In the genomic region with DNA sequence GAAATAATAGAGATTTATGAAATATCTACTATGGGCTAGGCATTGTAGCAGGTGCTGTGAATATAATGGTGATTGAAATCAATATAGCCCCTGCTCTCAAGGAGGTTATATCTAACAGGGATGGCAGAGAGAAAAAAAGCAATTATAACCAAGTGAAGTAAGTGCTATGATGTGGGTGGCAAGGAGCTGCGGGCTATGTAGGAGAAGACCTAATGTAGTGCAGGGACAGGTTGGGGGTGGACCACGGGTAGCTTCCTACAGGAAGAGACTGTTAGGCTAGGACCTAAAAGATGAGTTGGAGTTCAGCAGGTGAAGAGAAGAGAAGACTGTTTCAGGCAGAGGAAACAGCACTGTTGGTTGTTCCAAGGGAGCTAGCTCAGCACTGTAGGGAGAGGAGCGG, we compare ENCODE assay signal across 26 cellular contexts.
"Had no signal": no experiment of that assay in that cellular context is flagged by ENCODE, and none has a peak within 500 bp of the region (broad histone marks: within the 10 kb centered on the region; RNA-seq: fewer than 3 reads in every experiment).

No MANE protein-coding gene starts in this region.

- FAIRE-seq: kidney had no signal

- H3K36me3 ChIP-seq: heart right ventricle, ovary, sigmoid colon, stomach, thyroid gland, vagina had no signal

- H3K4me1 ChIP-seq: psoas muscle, stomach, thyroid gland, vagina had no signal

- H3K36me3 Mint-ChIP-seq: naive thymus-derived CD8-positive, alpha-beta T cell; stimulated activated effector memory CD8-positive, alpha-beta T cell treated with anti-CD3 and anti-CD28 coated beads, Interleukin-12 subunit alpha, Interleukin-12 subunit beta, amount 100 ng/mL, for 72 hours had no signal

- H3K27ac ChIP-seq: dorsolateral prefrontal cortex, epithelial cell of prostate, heart right ventricle, ovary, psoas muscle, sigmoid colon, stomach, thyroid gland, vagina had no signal

- H3K27me3 Mint-ChIP-seq: naive thymus-derived CD8-positive, alpha-beta T cell had no signal

- H3K4me3 Mint-ChIP-seq: nephron progenitor cell; stimulated activated effector memory CD8-positive, alpha-beta T cell treated with anti-CD3 and anti-CD28 coated beads, Interleukin-12 subunit alpha, Interleukin-12 subunit beta, amount 100 ng/mL, for 72 hours had no signal

- H3K27me3 ChIP-seq: dorsolateral prefrontal cortex, heart right ventricle, ovary, sigmoid colon, stomach, thyroid gland, vagina had no signal

- H3K9me3 ChIP-seq: ovary, psoas muscle, sigmoid colon, stomach, thyroid gland, vagina had no signal

- H3K4me3 ChIP-seq: dorsolateral prefrontal cortex, heart right ventricle, ovary, psoas muscle, sigmoid colon, stomach, thyroid gland, vagina had no signal

- H3K27ac Mint-ChIP-seq: naive thymus-derived CD8-positive, alpha-beta T cell; stimulated activated effector memory CD8-positive, alpha-beta T cell treated with anti-CD3 and anti-CD28 coated beads, Interleukin-12 subunit alpha, Interleukin-12 subunit beta, amount 100 ng/mL, for 72 hours had no signal

- H3K4me1 Mint-ChIP-seq: nephron progenitor cell had no signal

- ATAC-seq: esophagus mucosa; heart right ventricle; left lobe of liver; naive thymus-derived CD8-positive, alpha-beta T cell; psoas muscle; right cardiac atrium; stimulated activated effector memory CD8-positive, alpha-beta T cell treated with anti-CD3 and anti-CD28 coated beads, Interleukin-12 subunit alpha, Interleukin-12 subunit beta, amount 100 ng/mL, for 72 hours had no signal

- DNase-seq: dorsolateral prefrontal cortex; effector CD4-positive, alpha-beta T cell; foreskin melanocyte; glutamatergic neuron; heart right ventricle; hypothalamus; kidney; mesendoderm; naive thymus-derived CD8-positive, alpha-beta T cell; nephron progenitor cell; nucleus accumbens; ovary; psoas muscle; right cardiac atrium; sigmoid colon; stimulated activated CD4-positive, alpha-beta T cell treated with anti-CD3 and anti-CD28 coated beads, Interleukin-2, amount 100 ng/mL, for 24 hours; stimulated activated CD4-positive, alpha-beta T cell treated with anti-CD3 and anti-CD28 coated beads, Interleukin-4, amount 100 ng/mL, for 24 hours; stimulated activated naive CD4-positive, alpha-beta T cell treated with Interleukin-2 at 50 U/mL for 16 hours; stomach; thyroid gland; trophoblast cell had no signal
